ENCODE assay signal across 8 cellular contexts in genomic region chrX:103376118-103376978, GRCh38. TPM values are rescaled to one million over a fixed set of nuclear protein-coding genes. Genes with fewer than 3 reads are reported as not detected.
DNase-seq lines count a peak whose midpoint lies in the region; ATAC-seq and TF ChIP-seq lines count a peak whose summit lies in the region.

TSS of gene BEX3 (plus strand) at chrX:103376538. CDS start at chrX:103377522, 984 bp downstream.

- H3K36me3 ChIP-seq in BLaER1 = peaks cover 5% of the 10 kb centered on the region; the same call in 1 of the 2 replicates
- peaks cover 12% of the 10 kb centered on the region for H3K36me3 ChIP-seq in SJSA1
- no peaks in the 10 kb centered on the region for H3K36me3 ChIP-seq in ascending aorta
- H3K36me3 ChIP-seq in heart right ventricle = peaks cover 0 to 4% (median 0%) of the 10 kb centered on the region in 9 donors

- H3K9me3 Mint-ChIP-seq in osteocyte (ENCODE audit: unreplicated experiment) = peaks cover 5% of the 10 kb centered on the region

- ATAC-seq in heart right ventricle (peak; percentile 88 to 95 (median 92)), GM18519 (IDR thresholded peaks at IDR 0.05; ENCODE audit: low FRiP score, unreplicated experiment) (no peak), HG02938 (IDR thresholded peaks at IDR 0.05; ENCODE audit: unreplicated experiment) (no peak)

- DNase-seq in HuH-7 (ENCODE audit: low spot score) (peak; percentile 53), SJSA1 (ENCODE audit: low read depth in 1 of 2, low spot score in 2 of 2) (peak; percentile 36 to 58), ascending aorta (ENCODE audit: low spot score in 2 of 2) (peak in 1 of 2 donors; percentile 74), heart right ventricle (peak; percentile 28 to 60), osteocyte (ENCODE audit: extremely low spot score, unreplicated experiment) (peak; percentile 87)

- peak within 1 kb of the TSS; percentile 81 for H3K9ac ChIP-seq in BLaER1

- intact Hi-C loops in ascending aorta (cut with DNase I) (loop anchor here (2.0 kb wide), 1 partner anchor 20 kb away; the partner anchor contains the start of gene TCEAL9), heart right ventricle (cut with DNase I) (no loop called here)

- TF ChIP-seq CTCF in ascending aorta (IDR thresholded peaks at IDR 0.05) (no peak), heart right ventricle (IDR thresholded peaks at IDR 0.05) (no peak), osteocyte (IDR thresholded peaks at IDR 0.05) (no peak)

- 4 to 7% methylated on average over 25 to 57 of the region's 62 CpGs for WGBS in heart right ventricle, 2 donors

- peak within 1 kb of the TSS; percentile 75 for H3K4me3 ChIP-seq in BLaER1
- peak within 1 kb of the TSS; percentile 74 for H3K4me3 ChIP-seq in SJSA1
- H3K4me3 ChIP-seq in ascending aorta = peak within 1 kb of the TSS; percentile 65 to 78
- H3K4me3 ChIP-seq in heart right ventricle = peak within 1 kb of the TSS; percentile 66 to 77 (median 70)

- no peaks in the 10 kb centered on the region for H3K27me3 Mint-ChIP-seq in osteocyte (ENCODE audit: unreplicated experiment)

- H3K36me3 Mint-ChIP-seq in osteocyte (ENCODE audit: unreplicated experiment) = peaks cover 10% of the 10 kb centered on the region

- H3K4me1 ChIP-seq in BLaER1 (peaks cover 5% of the 10 kb centered on the region; the same call in 1 of the 2 replicates), SJSA1 (replicated peaks) (peaks cover 12% of the 10 kb centered on the region), ascending aorta (no peaks in the 10 kb centered on the region), heart right ventricle (peaks cover 0 to 9% (median 0%) of the 10 kb centered on the region in 9 donors)

- peak within 1 kb of the TSS; percentile 84 for H3K27ac ChIP-seq in BLaER1
- peak within 1 kb of the TSS; percentile 75 for H3K27ac ChIP-seq in SJSA1
- H3K27ac ChIP-seq in ascending aorta = peak within 1 kb of the TSS; percentile 78 to 79
- peak within 1 kb of the TSS; percentile 42 to 83 (median 79) for H3K27ac ChIP-seq in heart right ventricle

- H4K20me1 ChIP-seq in BLaER1 = no peaks in the 10 kb centered on the region

- H3K27ac Mint-ChIP-seq in osteocyte (ENCODE audit: unreplicated experiment) = peak within 1 kb of the TSS; percentile 88

- peak within 1 kb of the TSS; percentile 69 for H3K4me2 ChIP-seq in BLaER1

- 0 out of 2 replicates have a peak, but pooled peaks cover 3% of the 10 kb centered on the region for H3K9me3 ChIP-seq in BLaER1
- no peaks in the 10 kb centered on the region for H3K9me3 ChIP-seq in SJSA1 (replicated peaks)
- H3K9me3 ChIP-seq in ascending aorta = no peaks in the 10 kb centered on the region
- H3K9me3 ChIP-seq in heart right ventricle = no peaks in the 10 kb centered on the region

- peak within 1 kb of the TSS; percentile 85 for H3K4me3 Mint-ChIP-seq in osteocyte (ENCODE audit: unreplicated experiment)

- no peaks in the 10 kb centered on the region for H3K27me3 ChIP-seq in BLaER1
- H3K27me3 ChIP-seq in SJSA1 (replicated peaks) = no peaks in the 10 kb centered on the region
- no peaks in the 10 kb centered on the region for H3K27me3 ChIP-seq in ascending aorta
- H3K27me3 ChIP-seq in heart right ventricle = peaks cover 0 to 3% (median 0%) of the 10 kb centered on the region in 7 donors

- peaks cover 14% of the 10 kb centered on the region for H3K4me1 Mint-ChIP-seq in osteocyte (ENCODE audit: unreplicated experiment)

RNA-seq across cellular contexts. Expression of gene BEX3, which starts in this region (rescaled TPM):
- total RNA-seq in SJSA1 (2014; rRNA removed; shearing (Covaris generic)) = 303 and 319 TPM in 2 replicates
- total RNA-seq in ascending aorta (32.1 TPM), heart right ventricle (100 to 1,000 TPM; 108 to 158 (median 137) TPM), osteocyte (216 and 224 TPM in 2 replicates)
- 10 to 100 TPM; 45.3 to 64.9 TPM for polyA plus RNA-seq in heart right ventricle

Comparison
In these comparisons a context has a peak if more than half of its experiments do, and no peak if none do; other contexts are left out.
1. ATAC-seq: peak in heart right ventricle (8 of 8); none in GM18519 (single experiment) and HG02938 (single experiment).
2. Peak in every context shown above with its lines, with median percentiles within 50 percentile points of each other: H3K27ac ChIP-seq and H3K4me3 ChIP-seq.